In genomic region chr16:30941600-30942420, GRCh38 we compare ENCODE assay signal across 8 cellular contexts. TPM values are rescaled to one million over a fixed set of nuclear protein-coding genes. Genes with fewer than 3 reads are reported as not detected.
DNase-seq lines count a peak whose midpoint lies in the region; ATAC-seq and TF ChIP-seq lines count a peak whose summit lies in the region.

No MANE protein-coding gene starts in this region.

- ATAC-seq in GM21447 (IDR thresholded peaks at IDR 0.05; ENCODE audit: unreplicated experiment) = peak; percentile 86
- peak; percentile 90 for ATAC-seq in activated naive CD8-positive, alpha-beta T cell treated with anti-CD3 and anti-CD28 coated beads, Interleukin-2, amount 10 ng/mL, durations not matched to agents 7 days and 5 days (ENCODE audit: low read depth)
- peak; percentile 91 to 95 (median 92) for ATAC-seq in psoas muscle

- H3K4me3 ChIP-seq in DOHH2 (ENCODE audit: low read length) (peak overlapping the region; percentile 21; the same call in 1 of the 2 replicates), SJCRH30 (no peak overlapping the region), cardiac muscle cell (no peak overlapping the region), psoas muscle (no peak overlapping the region)

- H4K20me1 ChIP-seq in DOHH2 (ENCODE audit: control insufficient read depth, insufficient read depth, low read depth, low read length) = no peaks in the 10 kb centered on the region; the same call in 1 of the 2 replicates

- H3K4me3 Mint-ChIP-seq in activated naive CD8-positive, alpha-beta T cell treated with anti-CD3 and anti-CD28 coated beads, Interleukin-2, amount 10 ng/mL, durations not matched to agents 7 days and 5 days = peak overlapping the region; percentile 74

- H3K36me3 ChIP-seq in DOHH2 (ENCODE audit: control insufficient read depth, low read length) = peaks cover 39% of the 10 kb centered on the region
- H3K36me3 ChIP-seq in SJCRH30 = peaks cover 22% of the 10 kb centered on the region
- peaks cover 19% of the 10 kb centered on the region for H3K36me3 ChIP-seq in cardiac muscle cell
- peaks cover 0 to 23% of the 10 kb centered on the region in 2 donors for H3K36me3 ChIP-seq in psoas muscle (ENCODE audit: insufficient read depth in 1 of 2, low read depth in 1 of 2)

- no peaks in the 10 kb centered on the region for H3K79me2 ChIP-seq in DOHH2 (ENCODE audit: control insufficient read depth, low read length)

- peaks cover 11% of the 10 kb centered on the region for H3F3A ChIP-seq in DOHH2 (ENCODE audit: control insufficient read depth, insufficient read depth)

- TF ChIP-seq CTCF in DOHH2 (IDR thresholded peaks at IDR 0.05; ENCODE audit: low read depth, low read length, poor library complexity, severe bottlenecking) = peak; percentile 96
- TF ChIP-seq CTCF in cardiac muscle cell (IDR thresholded peaks at IDR 0.05; ENCODE audit: low read depth, low read length) = peak; percentile 95
- TF ChIP-seq CTCF in psoas muscle (IDR thresholded peaks at IDR 0.05) = peak; percentile 74

- no peaks in the 10 kb centered on the region for H3K27me3 Mint-ChIP-seq in activated naive CD8-positive, alpha-beta T cell treated with anti-CD3 and anti-CD28 coated beads, Interleukin-2, amount 10 ng/mL, durations not matched to agents 7 days and 5 days

- peak overlapping the region; percentile 48 for H3K4me2 ChIP-seq in DOHH2 (ENCODE audit: low read length)

- H3K9me2 ChIP-seq in DOHH2 (replicated peaks; ENCODE audit: control insufficient read depth, low read length) = no peaks in the 10 kb centered on the region

- no peaks in the 10 kb centered on the region for H3K9me3 Mint-ChIP-seq in activated naive CD8-positive, alpha-beta T cell treated with anti-CD3 and anti-CD28 coated beads, Interleukin-2, amount 10 ng/mL, durations not matched to agents 7 days and 5 days

- POLR2A ChIA-PET in activated naive CD8-positive, alpha-beta T cell treated with anti-CD3 and anti-CD28 coated beads, Interleukin-2, amount 10 ng/mL, durations not matched to agents 7 days and 5 days (lab: Charles Lee) = interaction anchor here (0.6 to 2.2 kb wide), 9 partner anchors 8 to 518 kb away, joined by 3 to 9 read pairs (median 5); partner anchors contain the start of genes ARMC5 and KAT8

- intact Hi-C loops in psoas muscle (cut with DNase I) = no loop called here

- peak overlapping the region; percentile 82 for H3K27ac Mint-ChIP-seq in activated naive CD8-positive, alpha-beta T cell treated with anti-CD3 and anti-CD28 coated beads, Interleukin-2, amount 10 ng/mL, durations not matched to agents 7 days and 5 days

- peaks cover 19% of the 10 kb centered on the region for H3K4me1 ChIP-seq in DOHH2 (ENCODE audit: control insufficient read depth, low read length)
- 0 out of 2 replicates have a peak, but pooled peaks cover 3% of the 10 kb centered on the region for H3K4me1 ChIP-seq in SJCRH30
- no peaks in the 10 kb centered on the region for H3K4me1 ChIP-seq in cardiac muscle cell (ENCODE audit: low read depth)
- peaks cover 11% of the 10 kb centered on the region for H3K4me1 ChIP-seq in psoas muscle

- WGBS in psoas muscle, 3 donors = 18 to 28% (median 22%) methylated on average over 15 of the region's 15 CpGs

- H3K27ac ChIP-seq in DOHH2 (ENCODE audit: low read depth, low read length) (no peak overlapping the region), SJCRH30 (no peak overlapping the region), cardiac muscle cell (peak overlapping the region; percentile 12), psoas muscle (peak overlapping the region; percentile 67)

- H3K36me3 Mint-ChIP-seq in activated naive CD8-positive, alpha-beta T cell treated with anti-CD3 and anti-CD28 coated beads, Interleukin-2, amount 10 ng/mL, durations not matched to agents 7 days and 5 days = peaks cover 23% of the 10 kb centered on the region

- DNase-seq in HuH-7.5 (ENCODE audit: low spot score) = peak; percentile 88
- DNase-seq in SJCRH30 = peak; percentile 72 to 82
- peak; percentile 78 for DNase-seq in activated naive CD8-positive, alpha-beta T cell treated with anti-CD3 and anti-CD28 coated beads, Interleukin-2, amount 10 ng/mL, durations not matched to agents 7 days and 5 days
- DNase-seq in cardiac muscle cell (ENCODE audit: low read depth in 1 of 2, low spot score in 1 of 2) = peak; percentile 71 to 77
- DNase-seq in psoas muscle = peak; percentile 76 to 87
- no peak for DNase-seq in mesenteric fat pad (ENCODE audit: low spot score)

- H3K4me1 Mint-ChIP-seq in activated naive CD8-positive, alpha-beta T cell treated with anti-CD3 and anti-CD28 coated beads, Interleukin-2, amount 10 ng/mL, durations not matched to agents 7 days and 5 days = peaks cover 26% of the 10 kb centered on the region

- H3K27me3 ChIP-seq in DOHH2 (ENCODE audit: control insufficient read depth, low read length) (no peaks in the 10 kb centered on the region), SJCRH30 (no peaks in the 10 kb centered on the region), cardiac muscle cell (no peaks in the 10 kb centered on the region), psoas muscle (ENCODE audit: insufficient read depth in 3 of 3, low read length in 2 of 3) (no peaks in the 10 kb centered on the region)

- no peaks in the 10 kb centered on the region for H3K9me3 ChIP-seq in DOHH2 (ENCODE audit: control insufficient read depth, insufficient read depth, low read length)
- H3K9me3 ChIP-seq in SJCRH30 (replicated peaks) = no peaks in the 10 kb centered on the region
- no peaks in the 10 kb centered on the region for H3K9me3 ChIP-seq in cardiac muscle cell (ENCODE audit: low read depth)
- H3K9me3 ChIP-seq in psoas muscle = no peaks in the 10 kb centered on the region

RNA-seq across cellular contexts. Expression of gene ORAI3, which starts 7.1 kb away (rescaled TPM):
- total RNA-seq in SJCRH30 (2014; rRNA removed; shearing (Covaris generic)) = 4.0 and 7.0 TPM in 2 replicates
- 10 to 100 TPM; 24.6 to 25.8 TPM for total RNA-seq in activated naive CD8-positive, alpha-beta T cell treated with anti-CD3 and anti-CD28 coated beads, Interleukin-2, amount 10 ng/mL, durations not matched to agents 7 days and 5 days
- 88.5 and 123 TPM in 2 replicates for total RNA-seq in cardiac muscle cell
- 94.5 and 101 TPM in 2 replicates for polyA plus RNA-seq in cardiac muscle cell
- total RNA-seq in psoas muscle = 1 to 10 TPM; 3.6 to 5.8 (median 5.5) TPM
- polyA plus RNA-seq in psoas muscle = 1 to 10 TPM; 3.5 to 6.0 (median 4.0) TPM
- 17.9 TPM for total RNA-seq in mesenteric fat pad

RNA-seq across cellular contexts. Expression of gene SETD1A, which starts 15.7 kb away (rescaled TPM):
- total RNA-seq in SJCRH30 (2014; rRNA removed; shearing (Covaris generic)) = 8.9 TPM in 2 replicates
- 10 to 100 TPM; 27.6 to 33.4 TPM for total RNA-seq in activated naive CD8-positive, alpha-beta T cell treated with anti-CD3 and anti-CD28 coated beads, Interleukin-2, amount 10 ng/mL, durations not matched to agents 7 days and 5 days
- total RNA-seq in cardiac muscle cell (10.4 and 32.3 TPM in 2 replicates), psoas muscle (10 to 100 TPM; 13.3 to 19.0 (median 16.2) TPM), mesenteric fat pad (18.5 TPM)
- polyA plus RNA-seq in cardiac muscle cell (1.9 and 4.4 TPM in 2 replicates), psoas muscle (10 to 100 TPM in 1 of 3 donors, 1 to 10 TPM in 2; 7.9 to 15.9 (median 9.4) TPM)

RNA-seq across cellular contexts. Expression of gene FBXL19, which starts 18.4 kb away (rescaled TPM):
- 14.2 and 14.4 TPM in 2 replicates for total RNA-seq in SJCRH30 (2014; rRNA removed; shearing (Covaris generic))
- total RNA-seq in activated naive CD8-positive, alpha-beta T cell treated with anti-CD3 and anti-CD28 coated beads, Interleukin-2, amount 10 ng/mL, durations not matched to agents 7 days and 5 days = 10 to 100 TPM; 20.1 to 24.4 TPM
- total RNA-seq in cardiac muscle cell = 55.1 and 60.0 TPM in 2 replicates
- 3.9 and 4.0 TPM in 2 replicates for polyA plus RNA-seq in cardiac muscle cell
- 1 to 10 TPM; 3.4 to 4.2 (median 4.1) TPM for total RNA-seq in psoas muscle
- 1 to 10 TPM; 2.8 to 5.4 (median 2.8) TPM for polyA plus RNA-seq in psoas muscle
- total RNA-seq in mesenteric fat pad = 11.4 TPM

RNA-seq across cellular contexts. Expression of gene HSD3B7, which starts 43.2 kb away (rescaled TPM):
- 2.6 and 3.4 TPM in 2 replicates for total RNA-seq in SJCRH30 (2014; rRNA removed; shearing (Covaris generic))
- total RNA-seq in activated naive CD8-positive, alpha-beta T cell treated with anti-CD3 and anti-CD28 coated beads, Interleukin-2, amount 10 ng/mL, durations not matched to agents 7 days and 5 days = 10 to 100 TPM in 1 of 2 experiments, 1 to 10 TPM in 1; 8.5 to 10.9 TPM
- total RNA-seq in cardiac muscle cell (5.8 and 6.5 TPM in 2 replicates), psoas muscle (10 to 100 TPM in 1 of 4 donors, 1 to 10 TPM in 3; 3.2 to 12.8 (median 5.4) TPM), mesenteric fat pad (51.1 TPM)
- polyA plus RNA-seq in cardiac muscle cell (7.5 and 8.5 TPM in 2 replicates), psoas muscle (1 to 10 TPM; 3.5 to 4.9 (median 4.1) TPM)

RNA-seq across cellular contexts. Expression of gene CTF1, which starts 45.4 kb away (rescaled TPM):
- total RNA-seq in SJCRH30 (2014; rRNA removed; shearing (Covaris generic)) = 1.3 and 1.4 TPM in 2 replicates
- total RNA-seq in activated naive CD8-positive, alpha-beta T cell treated with anti-CD3 and anti-CD28 coated beads, Interleukin-2, amount 10 ng/mL, durations not matched to agents 7 days and 5 days = under 1 TPM; 0.19 to 0.37 TPM
- total RNA-seq in cardiac muscle cell = 4.9 and 5.0 TPM in 2 replicates
- 14.0 and 23.4 TPM in 2 replicates for polyA plus RNA-seq in cardiac muscle cell
- total RNA-seq in psoas muscle = 10 to 100 TPM in 1 of 4 donors, 1 to 10 TPM in 3; 8.5 to 16.6 (median 9.4) TPM
- polyA plus RNA-seq in psoas muscle = 1 to 10 TPM; 4.9 to 5.5 (median 5.2) TPM
- total RNA-seq in mesenteric fat pad = 4.9 TPM

Comparison
In these comparisons a context has a peak if more than half of its experiments do, and no peak if none do; other contexts are left out.
1. H3K27ac ChIP-seq: peak in cardiac muscle cell (single experiment) and psoas muscle (single experiment); none in DOHH2 (single experiment) and SJCRH30 (single experiment).
2. Peak in every context shown above with its lines, with median percentiles within 50 percentile points of each other: CTCF ChIP-seq and ATAC-seq.